In genomic region chr6:20791932-20792331, GRCh38 we compare ENCODE assay signal across 22 cellular contexts.
DNase-seq lines count a peak whose midpoint lies in the region; ATAC-seq, FAIRE-seq and TF ChIP-seq lines count a peak whose summit lies in the region.
"Had no signal": no experiment of that assay in that cellular context is flagged by ENCODE, and none has a peak within 500 bp of the region (broad histone marks: within the 10 kb centered on the region; RNA-seq: fewer than 3 reads in every experiment).

No MANE protein-coding gene starts in this region.

- H3K27ac ChIP-seq in SK-N-SH (ENCODE audit: low read depth in 2 of 2, low read length in 1 of 2) = peak overlapping the region in 1 of 2 experiments; percentile 72; a peak in 2 of 4 replicates
- H3K27ac ChIP-seq: tibial artery had no signal

- no peaks in the 10 kb centered on the region for H3F3A ChIP-seq in SK-N-SH (replicated peaks; ENCODE audit: insufficient read depth)

- no peak for TF ChIP-seq EP300 in SK-N-SH (IDR thresholded peaks at IDR 0.05; ENCODE audit: borderline replicate concordance in 1 of 2, low read depth in 1 of 2, low read length in 1 of 2)

- H3K4me3 ChIP-seq in SK-N-SH (ENCODE audit: low read depth in 2 of 2, low read length in 1 of 2) = no peak overlapping the region
- H3K4me3 ChIP-seq: tibial artery had no signal

- DNase-seq in EH (ENCODE audit: low read depth) = peak; percentile 39
- peak; percentile 62 for DNase-seq in NCI-H146 (lab: John Stamatoyannopoulos, UW)
- DNase-seq in SK-N-SH = peak; percentile 13
- no peak for DNase-seq in GF-D8 (lab: John Stamatoyannopoulos, UW)
- DNase-seq in activated naive CD8-positive, alpha-beta T cell treated with anti-CD3 and anti-CD28 coated beads for 36 hours = no peak
- DNase-seq in activated CD4-positive, alpha-beta T cell treated with anti-CD3 and anti-CD28 coated beads, Interleukin-2, amount 50 U/mL, for 1 hour = no peak
- DNase-seq: activated CD4-positive, alpha-beta T cell treated with anti-CD3 and anti-CD28 coated beads, Interleukin-2, amount 50 U/mL, for 4 hours; activated T-cell treated with anti-CD3 and anti-CD28 coated beads for 4 hours; mesendoderm; NCI-H1694 treated with DMSO at 0.1 percent for 48 hours; NCI-H774; T-cell; tibial artery had no signal

- POLR2A ChIA-PET in SK-N-SH (lab: Yijun Ruan, JAX) = no interaction called here

- no peak overlapping the region for H2AFZ ChIP-seq in SK-N-SH (ENCODE audit: low read depth)

- H3K4me1 Mint-ChIP-seq in activated naive CD8-positive, alpha-beta T cell treated with anti-CD3 and anti-CD28 coated beads for 36 hours = peaks cover 2% of the 10 kb centered on the region
- H3K4me1 Mint-ChIP-seq: B cell, neural crest cell, T-cell had no signal

- no peak overlapping the region for H3K4me2 ChIP-seq in SK-N-SH

- H3K27me3 ChIP-seq in SK-N-SH (ENCODE audit: insufficient read depth) = no peaks in the 10 kb centered on the region
- H3K27me3 ChIP-seq: tibial artery had no signal

- H3K9me3 Mint-ChIP-seq in activated naive CD8-positive, alpha-beta T cell treated with anti-CD3 and anti-CD28 coated beads for 36 hours = peaks cover 3% of the 10 kb centered on the region
- H3K9me3 Mint-ChIP-seq: neural crest cell; stimulated activated effector memory CD8-positive, alpha-beta T cell treated with anti-CD3 and anti-CD28 coated beads, Interleukin-12 subunit alpha, Interleukin-12 subunit beta, amount 100 ng/mL, for 72 hours had no signal

- peaks cover 11% of the 10 kb centered on the region in 2 experiments; a peak in 2 of 4 replicates for H3K4me1 ChIP-seq in SK-N-SH (ENCODE audit: control insufficient read depth in 1 of 2, insufficient read depth in 2 of 2, low read depth in 1 of 2, low read length in 1 of 2)
- H3K4me1 ChIP-seq: tibial artery had no signal

- no peak for TF ChIP-seq RAD21 in SK-N-SH (IDR thresholded peaks at IDR 0.05; ENCODE audit: low read length)

- no peak overlapping the region for H3K27ac Mint-ChIP-seq in activated naive CD8-positive, alpha-beta T cell treated with anti-CD3 and anti-CD28 coated beads for 36 hours
- H3K27ac Mint-ChIP-seq: activated naive CD4-positive, alpha-beta T cell treated with anti-CD3 and anti-CD28 coated beads, Interleukin-2, amount 50 U/mL, for 72 hours; B cell; stimulated activated effector memory CD8-positive, alpha-beta T cell treated with anti-CD3 and anti-CD28 coated beads, Interleukin-12 subunit alpha, Interleukin-12 subunit beta, amount 100 ng/mL, for 72 hours; T-cell had no signal

- no peak for ATAC-seq in GM18517 (IDR thresholded peaks at IDR 0.05; ENCODE audit: unreplicated experiment)
- ATAC-seq: T-cell had no signal

- peak; percentile 76 for FAIRE-seq in islet of Langerhans (lab: Jason Lieb, UNC)
- FAIRE-seq: GM18507, keratinocyte, RCC 7860 had no signal

- 22% methylated on average over 2 of the region's 2 CpGs for WGBS in SK-N-SH (ENCODE audit: low lambda C conversion rate)

- H3K79me2 ChIP-seq in SK-N-SH (ENCODE audit: insufficient read depth) = no peaks in the 10 kb centered on the region

- no peak overlapping the region for H3K9ac ChIP-seq in SK-N-SH

- no peak overlapping the region for H3K4me3 Mint-ChIP-seq in activated naive CD8-positive, alpha-beta T cell treated with anti-CD3 and anti-CD28 coated beads for 36 hours
- H3K4me3 Mint-ChIP-seq: B cell; neural crest cell; stimulated activated effector memory CD8-positive, alpha-beta T cell treated with anti-CD3 and anti-CD28 coated beads, Interleukin-12 subunit alpha, Interleukin-12 subunit beta, amount 100 ng/mL, for 72 hours; T-cell had no signal

- CTCF ChIA-PET in SK-N-SH (lab: Yijun Ruan, JAX) = interaction anchor here (0.6 kb wide), 2 partner anchors 759 to 1058 kb away, joined by 3 to 4 read pairs; no protein-coding TSS in a partner anchor

- TF ChIP-seq CTCF in SK-N-SH (IDR thresholded peaks at IDR 0.05) = no peak

- H3K36me3 ChIP-seq in SK-N-SH (replicated peaks in 1 of 2; ENCODE audit: control insufficient read depth in 1 of 2, insufficient read depth in 2 of 2, low read length in 1 of 2) = no peaks in the 10 kb centered on the region
- H3K36me3 ChIP-seq: tibial artery had no signal

- no peaks in the 10 kb centered on the region for H3K9me2 ChIP-seq in SK-N-SH

- H3K36me3 Mint-ChIP-seq in activated naive CD8-positive, alpha-beta T cell treated with anti-CD3 and anti-CD28 coated beads for 36 hours = peaks cover 27% of the 10 kb centered on the region

- H4K20me1 ChIP-seq in SK-N-SH (ENCODE audit: insufficient read depth) = no peaks in the 10 kb centered on the region

- no peaks in the 10 kb centered on the region for H3K9me3 ChIP-seq in SK-N-SH
- H3K9me3 ChIP-seq: tibial artery had no signal

- H3K27me3 Mint-ChIP-seq in activated naive CD8-positive, alpha-beta T cell treated with anti-CD3 and anti-CD28 coated beads for 36 hours = no peaks in the 10 kb centered on the region
- H3K27me3 Mint-ChIP-seq: B cell, T-cell had no signal

TF ChIP-seq in SK-N-SH, 30 proteins besides CTCF, POLR2A, EP300 and RAD21:
- TF ChIP-seq FOXM1 (IDR thresholded peaks at IDR 0.05; ENCODE audit: low read depth) (no peak), TCF12 (IDR thresholded peaks at IDR 0.05) (peak; percentile 58)

Comparison
In these comparisons a context has a peak if more than half of its experiments do, and no peak if none do; other contexts are left out.
1. DNase-seq: peak in EH (single experiment), NCI-H146 (single experiment) and SK-N-SH (single experiment); none in GF-D8 (single experiment), activated naive CD8-positive, alpha-beta T cell treated with anti-CD3 and anti-CD28 coated beads for 36 hours (single experiment) and activated CD4-positive, alpha-beta T cell treated with anti-CD3 and anti-CD28 coated beads, Interleukin-2, amount 50 U/mL, for 1 hour (single experiment).